ENCODE assay signal across 13 cellular contexts in the genomic region with DNA sequence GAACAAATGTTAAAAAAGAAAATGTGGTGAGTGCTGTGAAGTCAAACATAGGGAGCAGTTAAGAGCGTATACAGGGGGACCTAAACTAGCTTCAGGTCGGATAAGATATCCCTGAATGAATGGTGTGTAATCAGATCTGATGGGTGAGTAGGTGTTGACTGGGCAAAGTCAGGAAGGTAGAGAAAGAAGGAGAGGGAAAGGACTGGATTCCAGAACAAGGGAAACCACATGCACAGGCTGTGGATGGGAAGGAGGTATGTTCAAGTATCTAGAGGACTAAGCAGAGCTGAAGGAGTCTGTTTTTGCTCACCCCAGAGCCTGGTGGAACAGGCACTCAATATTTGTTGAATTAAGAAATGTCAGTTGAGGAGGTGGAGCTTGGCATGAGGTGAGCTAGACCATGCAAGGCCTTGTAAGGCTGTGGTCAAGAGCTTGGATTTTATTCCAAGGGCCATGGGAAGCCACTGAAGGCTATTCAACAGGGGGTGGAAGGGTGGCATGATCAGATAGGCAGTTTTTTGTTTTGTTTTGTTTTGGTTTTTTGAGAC. TPM values are rescaled to one million over a fixed set of nuclear protein-coding genes. Genes with fewer than 3 reads are reported as not detected.
A peak's percentile ranks its signal among the peaks of the same experiment; 100 is the strongest.
DNase-seq lines count a peak whose midpoint lies in the region; ATAC-seq and TF ChIP-seq lines count a peak whose summit lies in the region.
"Had no signal": no experiment of that assay in that cellular context is flagged by ENCODE, and none has a peak within 500 bp of the region (broad histone marks: within the 10 kb centered on the region; RNA-seq: fewer than 3 reads in every experiment).

No MANE protein-coding gene starts in this region.

- H3K4me1 ChIP-seq in lung (ENCODE audit: control insufficient read depth in 2 of 2, insufficient read depth in 2 of 2, low read length in 2 of 2) (peaks cover 0 to 10% of the 10 kb centered on the region in 2 donors), spleen (peaks cover 7 to 17% (median 9%) of the 10 kb centered on the region in 6 donors)

- intact Hi-C loops in spleen (cut with DNase I; ENCODE audit: low total_unique reads): no loop called here

- H3K27ac Mint-ChIP-seq in stimulated activated naive CD8-positive, alpha-beta T cell treated with anti-CD3 and anti-CD28 coated beads, Interleukin-15, Interleukin-2, amounts not matched to agents 100 ng/mL and 50 ng/mL, for 24 hours: peak overlapping the region; percentile 49
- H3K27ac Mint-ChIP-seq in stimulated activated naive CD8-positive, alpha-beta T cell treated with anti-CD3 and anti-CD28 coated beads, Interleukin-15, amount 100 ng/mL, for 72 hours: peak overlapping the region in 1 of 2 donors; percentile 1
- no peak overlapping the region for H3K27ac Mint-ChIP-seq in glutamatergic neuron (ENCODE audit: unreplicated experiment)

- peak overlapping the region; percentile 15 to 52 for H3K27ac ChIP-seq in lung (ENCODE audit: low read depth in 1 of 2, low read length in 1 of 2)
- H3K27ac ChIP-seq in spleen: peak overlapping the region in 3 of 8 donors; percentile 5 to 22 (median 19)

- no peaks in the 10 kb centered on the region for H3K27me3 Mint-ChIP-seq in stimulated activated naive CD8-positive, alpha-beta T cell treated with anti-CD3 and anti-CD28 coated beads, Interleukin-15, Interleukin-2, amounts not matched to agents 100 ng/mL and 50 ng/mL, for 24 hours
- no peaks in the 10 kb centered on the region for H3K27me3 Mint-ChIP-seq in stimulated activated naive CD8-positive, alpha-beta T cell treated with anti-CD3 and anti-CD28 coated beads, Interleukin-15, amount 100 ng/mL, for 72 hours
- H3K27me3 Mint-ChIP-seq in glutamatergic neuron (ENCODE audit: unreplicated experiment): peaks cover 9% of the 10 kb centered on the region
- H3K27me3 Mint-ChIP-seq: type B pancreatic cell had no signal

- 75 to 80% methylated on average over 2 of the region's 2 CpGs for WGBS in lung, 2 donors
- 80 to 92% (median 91%) methylated on average over 2 of the region's 2 CpGs for WGBS in spleen, 5 donors

- H3K36me3 ChIP-seq in lung (ENCODE audit: control insufficient read depth in 2 of 2, insufficient read depth in 2 of 2, low read length in 2 of 2): peaks cover 20 to 29% of the 10 kb centered on the region in 2 donors
- peaks cover 3 to 42% (median 31%) of the 10 kb centered on the region in 6 donors for H3K36me3 ChIP-seq in spleen

- no peak for TF ChIP-seq POLR2A in spleen (IDR thresholded peaks at IDR 0.05)

- H3K27me3 ChIP-seq in lung (ENCODE audit: control insufficient read depth, insufficient read depth) (no peaks in the 10 kb centered on the region), spleen (replicated peaks in 1 of 7) (no peaks in the 10 kb centered on the region)

- ATAC-seq in stimulated activated naive CD8-positive, alpha-beta T cell treated with anti-CD3 and anti-CD28 coated beads, Interleukin-15, amount 100 ng/mL, for 72 hours: no peak
- ATAC-seq in lung (ENCODE audit: insufficient read depth, low FRiP score): peak; percentile 27
- no peak for ATAC-seq in GM21576 (IDR thresholded peaks at IDR 0.05; ENCODE audit: unreplicated experiment)
- ATAC-seq: mucosa of descending colon had no signal

- no peaks in the 10 kb centered on the region for H3K9me3 ChIP-seq in lung (ENCODE audit: control insufficient read depth in 2 of 2, insufficient read depth in 1 of 2, low read length in 1 of 2)
- no peaks in the 10 kb centered on the region for H3K9me3 ChIP-seq in spleen
- H3K9me3 ChIP-seq: mucosa of descending colon had no signal

- peaks cover 8% of the 10 kb centered on the region for H3K4me1 Mint-ChIP-seq in stimulated activated naive CD8-positive, alpha-beta T cell treated with anti-CD3 and anti-CD28 coated beads, Interleukin-15, Interleukin-2, amounts not matched to agents 100 ng/mL and 50 ng/mL, for 24 hours (ENCODE audit: low read depth)
- peaks cover 7% of the 10 kb centered on the region for H3K4me1 Mint-ChIP-seq in stimulated activated naive CD8-positive, alpha-beta T cell treated with anti-CD3 and anti-CD28 coated beads, Interleukin-15, amount 100 ng/mL, for 72 hours
- peaks cover 4% of the 10 kb centered on the region for H3K4me1 Mint-ChIP-seq in glutamatergic neuron (ENCODE audit: low read depth, unreplicated experiment)

- H3K4me3 ChIP-seq in lung (no peak overlapping the region), spleen (no peak overlapping the region)
- H3K4me3 ChIP-seq: mucosa of descending colon had no signal

- TF ChIP-seq CTCF in lung (IDR thresholded peaks at IDR 0.05; ENCODE audit: control extremely low read depth, extremely low read depth) (no peak), glutamatergic neuron (IDR thresholded peaks at IDR 0.05; ENCODE audit: partially characterized antibody, unreplicated experiment) (no peak), spleen (IDR thresholded peaks at IDR 0.05 in 8 of 11, conservative IDR thresholded peaks at IDR 0.05 in 3 of 11) (no peak)

- DNase-seq in stimulated activated naive CD8-positive, alpha-beta T cell treated with anti-CD3 and anti-CD28 coated beads, Interleukin-15, amount 100 ng/mL, for 72 hours: no peak
- DNase-seq in amniotic epithelial cell (ENCODE audit: low read depth) (peak; percentile 88), lung (ENCODE audit: low spot score) (peak; percentile 53), D341Med (ENCODE audit: low spot score) (no peak), glutamatergic neuron (no peak), spleen (no peak)
- DNase-seq: activated effector memory CD4-positive, alpha-beta T cell treated with Interleukin-2 at 50 U/mL for 16 hours; erythroblast; mucosa of descending colon; NCI-H446 had no signal

- no peak overlapping the region for H3K4me3 Mint-ChIP-seq in stimulated activated naive CD8-positive, alpha-beta T cell treated with anti-CD3 and anti-CD28 coated beads, Interleukin-15, Interleukin-2, amounts not matched to agents 100 ng/mL and 50 ng/mL, for 24 hours
- no peak overlapping the region for H3K4me3 Mint-ChIP-seq in stimulated activated naive CD8-positive, alpha-beta T cell treated with anti-CD3 and anti-CD28 coated beads, Interleukin-15, amount 100 ng/mL, for 72 hours
- no peak overlapping the region for H3K4me3 Mint-ChIP-seq in glutamatergic neuron (ENCODE audit: unreplicated experiment)
- H3K4me3 Mint-ChIP-seq: type B pancreatic cell had no signal

- peaks cover 33% of the 10 kb centered on the region for H3K36me3 Mint-ChIP-seq in stimulated activated naive CD8-positive, alpha-beta T cell treated with anti-CD3 and anti-CD28 coated beads, Interleukin-15, Interleukin-2, amounts not matched to agents 100 ng/mL and 50 ng/mL, for 24 hours (ENCODE audit: low read depth)
- no peaks in the 10 kb centered on the region for H3K36me3 Mint-ChIP-seq in glutamatergic neuron (ENCODE audit: unreplicated experiment)

- no peaks in the 10 kb centered on the region for H3K9me3 Mint-ChIP-seq in stimulated activated naive CD8-positive, alpha-beta T cell treated with anti-CD3 and anti-CD28 coated beads, Interleukin-15, Interleukin-2, amounts not matched to agents 100 ng/mL and 50 ng/mL, for 24 hours
- no peaks in the 10 kb centered on the region for H3K9me3 Mint-ChIP-seq in stimulated activated naive CD8-positive, alpha-beta T cell treated with anti-CD3 and anti-CD28 coated beads, Interleukin-15, amount 100 ng/mL, for 72 hours
- peaks cover 6% of the 10 kb centered on the region for H3K9me3 Mint-ChIP-seq in glutamatergic neuron (ENCODE audit: unreplicated experiment)
- H3K9me3 Mint-ChIP-seq: type B pancreatic cell had no signal

RNA-seq across cellular contexts. Expression of gene MAP7D1, which starts 27.4 kb away (rescaled TPM):
- total RNA-seq in lung (100 to 1,000 TPM in 1 of 2 donors, 10 to 100 TPM in 1; 47.3 to 140 TPM), glutamatergic neuron (ENCODE audit: unreplicated experiment) (152 TPM), spleen (100 to 1,000 TPM in 3 of 7 donors, 10 to 100 TPM in 4; 72.6 to 116 (median 96.9) TPM)
- polyA plus RNA-seq in lung (100 to 1,000 TPM in 1 of 2 donors, 10 to 100 TPM in 1; 53.9 to 103 TPM), spleen (10 to 100 TPM; 30.4 to 62.7 (median 38.0) TPM)

RNA-seq across cellular contexts. Expression of gene TRAPPC3, which starts 34.1 kb away (rescaled TPM):
- total RNA-seq in lung (10 to 100 TPM; 37.3 to 61.8 TPM), glutamatergic neuron (ENCODE audit: unreplicated experiment) (30.0 TPM), spleen (10 to 100 TPM; 46.7 to 98.1 (median 56.4) TPM)
- polyA plus RNA-seq in lung (10 to 100 TPM; 60.8 to 83.9 TPM), spleen (10 to 100 TPM; 42.9 to 70.1 (median 60.2) TPM)

RNA-seq across cellular contexts. Expression of gene THRAP3, which starts 40.9 kb away (rescaled TPM):
- total RNA-seq in lung (10 to 100 TPM; 92.8 to 92.9 TPM), glutamatergic neuron (ENCODE audit: unreplicated experiment) (119 TPM), spleen (100 to 1,000 TPM in 1 of 7 donors, 10 to 100 TPM in 6; 72.8 to 109 (median 95.4) TPM)
- polyA plus RNA-seq in lung (10 to 100 TPM; 25.1 to 41.7 TPM), spleen (10 to 100 TPM; 21.2 to 33.0 (median 27.0) TPM)

RNA-seq across cellular contexts. Expression of gene COL8A2, which starts 58.4 kb away (rescaled TPM):
- 1 to 10 TPM; 2.0 to 6.0 TPM for total RNA-seq in lung
- polyA plus RNA-seq in lung: 1 to 10 TPM; 2.8 to 3.8 TPM
- not detected for total RNA-seq in glutamatergic neuron (ENCODE audit: unreplicated experiment)
- 10 to 100 TPM in 4 of 7 donors, 1 to 10 TPM in 3; 7.0 to 32.0 (median 10.3) TPM for total RNA-seq in spleen
- 1 to 10 TPM; 2.1 to 5.9 (median 4.3) TPM for polyA plus RNA-seq in spleen

Comparison
In these comparisons a context has a peak if more than half of its experiments do, and no peak if none do; other contexts are left out.
1. DNase-seq: peak in amniotic epithelial cell (single experiment) and lung (single experiment); none in stimulated activated naive CD8-positive, alpha-beta T cell treated with anti-CD3 and anti-CD28 coated beads, Interleukin-15, amount 100 ng/mL, for 72 hours (0 of 2), D341Med (single experiment), glutamatergic neuron (single experiment) and spleen (single experiment).